In the genomic region with DNA sequence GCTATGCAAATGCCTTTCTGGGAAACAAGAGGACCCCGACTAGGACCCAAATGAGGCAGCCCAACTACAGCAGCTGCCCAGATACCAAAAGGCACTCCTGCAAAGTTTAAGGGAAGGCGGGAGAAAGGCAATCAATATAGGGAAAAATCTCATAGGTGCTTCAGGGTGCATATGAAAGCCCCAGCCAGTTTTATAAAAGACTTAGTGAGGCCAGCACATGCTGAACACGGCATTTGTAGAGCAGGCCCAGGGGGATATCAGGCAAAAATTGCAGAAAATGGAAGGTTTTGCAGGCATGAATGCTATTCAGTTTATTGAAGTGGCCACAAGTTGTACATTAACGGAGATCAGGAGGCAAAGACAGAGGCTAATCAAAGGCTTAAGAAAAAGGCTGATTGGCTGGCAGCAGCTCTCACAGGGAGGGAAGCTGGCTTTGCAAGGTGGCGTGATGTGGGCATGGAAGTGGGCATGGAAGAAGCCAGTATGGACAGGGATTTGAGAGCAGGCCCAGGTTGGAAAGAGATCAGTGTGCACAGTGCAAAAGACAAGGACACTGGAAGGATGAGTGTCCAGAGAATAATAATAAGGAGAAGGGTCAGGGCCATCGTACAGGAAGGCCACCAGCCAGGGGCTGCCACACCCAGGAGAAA, we compare ENCODE assay signal across 11 cellular contexts. TPM values are rescaled to one million over a fixed set of nuclear protein-coding genes. Genes with fewer than 3 reads are reported as not detected.
A peak's percentile ranks its signal among the peaks of the same experiment; 100 is the strongest.
DNase-seq lines count a peak whose midpoint lies in the region; ATAC-seq and TF ChIP-seq lines count a peak whose summit lies in the region.
"Had no signal": no experiment of that assay in that cellular context is flagged by ENCODE, and none has a peak within 500 bp of the region (broad histone marks: within the 10 kb centered on the region; RNA-seq: fewer than 3 reads in every experiment).

No MANE protein-coding gene starts in this region.

- H3K27me3 Mint-ChIP-seq in brain (no peaks in the 10 kb centered on the region), type B pancreatic cell (no peaks in the 10 kb centered on the region)

- no peaks in the 10 kb centered on the region for H3K4me1 ChIP-seq in lower lobe of right lung

- peak overlapping the region in 3 of 5 experiments; percentile 67 to 69 (median 68) for H3K4me3 Mint-ChIP-seq in brain
- no peak overlapping the region for H3K4me3 Mint-ChIP-seq in type B pancreatic cell
- H3K4me3 Mint-ChIP-seq: CD8-positive, alpha-beta T cell had no signal

- ATAC-seq in GM21423 (IDR thresholded peaks at IDR 0.05; ENCODE audit: unreplicated experiment) = peak; percentile 16
- no peak for ATAC-seq in lower lobe of right lung
- no peak for ATAC-seq in sciatic nerve
- ATAC-seq: CD8-positive, alpha-beta T cell had no signal

- H3K36me3 Mint-ChIP-seq in brain (no peaks in the 10 kb centered on the region), type B pancreatic cell (no peaks in the 10 kb centered on the region)
- H3K36me3 Mint-ChIP-seq: CD8-positive, alpha-beta T cell had no signal

- H3K9me3 Mint-ChIP-seq in brain = no peaks in the 10 kb centered on the region
- no peaks in the 10 kb centered on the region for H3K9me3 Mint-ChIP-seq in type B pancreatic cell
- H3K9me3 Mint-ChIP-seq: CD8-positive, alpha-beta T cell had no signal

- TF ChIP-seq CTCF in brain (conservative IDR thresholded peaks at IDR 0.05) (no peak), lower lobe of right lung (IDR thresholded peaks at IDR 0.05) (no peak), type B pancreatic cell (conservative IDR thresholded peaks at IDR 0.05) (no peak)

- no peak overlapping the region for H3K4me3 ChIP-seq in lower lobe of right lung

- H3K27ac ChIP-seq in lower lobe of right lung = peak overlapping the region; percentile 46

- H3K36me3 ChIP-seq in lower lobe of right lung = no peaks in the 10 kb centered on the region

- intact Hi-C loops in lower lobe of right lung (cut with DNase I) = no loop called here
- intact Hi-C loops in sciatic nerve (cut with DNase I) = no loop called here

- DNase-seq in lower lobe of right lung = no peak
- DNase-seq in type B pancreatic cell (ENCODE audit: extremely low spot score, unreplicated experiment) = no peak
- DNase-seq in NCI-H146 treated with DMSO at 0.1 percent for 48 hours (lab: John Stamatoyannopoulos, UW; ENCODE audit: unreplicated experiment) = no peak
- DNase-seq in NCI-H2029 (lab: John Stamatoyannopoulos, UW) = no peak
- no peak for DNase-seq in sciatic nerve (ENCODE audit: low spot score)
- DNase-seq: activated CD4-positive, CD25-positive, alpha-beta regulatory T cell; CD8-positive, alpha-beta T cell; NCI-H2107 had no signal

- peaks cover 26% of the 10 kb centered on the region for H3K4me1 Mint-ChIP-seq in brain
- peaks cover 19% of the 10 kb centered on the region for H3K4me1 Mint-ChIP-seq in type B pancreatic cell (ENCODE audit: unreplicated experiment)

- H3K27ac Mint-ChIP-seq in brain (peak overlapping the region in 3 of 5 experiments; percentile 84), type B pancreatic cell (peak overlapping the region; percentile 3)
- H3K27ac Mint-ChIP-seq: CD8-positive, alpha-beta T cell had no signal

- H3K9me3 ChIP-seq in lower lobe of right lung = no peaks in the 10 kb centered on the region

- H3K27me3 ChIP-seq in lower lobe of right lung (ENCODE audit: low read depth) = no peaks in the 10 kb centered on the region

RNA-seq across cellular contexts. Expression of gene UGT2B7, which starts 37.7 kb away (rescaled TPM):
- not detected for polyA plus RNA-seq in brain (ENCODE audit: insufficient read depth, low read depth, low replicate concordance)
- not detected for total RNA-seq in lower lobe of right lung
- total RNA-seq in type B pancreatic cell (ENCODE audit: low replicate concordance) = 0.95 and 8.7 TPM in 2 replicates
- total RNA-seq in sciatic nerve = not detected
- total RNA-seq: CD8-positive, alpha-beta T cell; lung microvascular endothelial cell had no signal
